ENCODE assay signal across 18 cellular contexts in genomic region chr11:79512706-79513469, GRCh38.
DNase-seq lines count a peak whose midpoint lies in the region; ATAC-seq, FAIRE-seq and TF ChIP-seq lines count a peak whose summit lies in the region.
"Had no signal": no experiment of that assay in that cellular context is flagged by ENCODE, and none has a peak within 500 bp of the region (broad histone marks: within the 10 kb centered on the region; RNA-seq: fewer than 3 reads in every experiment).

No MANE protein-coding gene starts in this region.

- no peaks in the 10 kb centered on the region for H4K20me1 ChIP-seq in GM12878 (ENCODE audit: control insufficient read depth, insufficient read depth)

- H3K79me2 ChIP-seq in GM12878 (ENCODE audit: control insufficient read depth, insufficient read depth, low read length), result no peaks in the 10 kb centered on the region

- no peaks in the 10 kb centered on the region for H3K36me3 ChIP-seq in BE2C
- no peaks in the 10 kb centered on the region for H3K36me3 ChIP-seq in GM12878 (ENCODE audit: control insufficient read depth in 2 of 2, insufficient read depth in 2 of 2, low read length in 1 of 2)

- H3K9ac ChIP-seq in GM12878 (ENCODE audit: control insufficient read depth, insufficient read depth, low read length), result no peak overlapping the region

- peaks cover 13% of the 10 kb centered on the region for H3K9me3 Mint-ChIP-seq in nephron progenitor cell

- CTCF ChIA-PET in GM12878 (lab: Yijun Ruan, JAX), result interaction anchor here (1.2 kb wide), 1 partner anchor 88 kb away, joined by 3 read pairs; no protein-coding TSS in a partner anchor

- H3K9me3 ChIP-seq in BE2C (no peaks in the 10 kb centered on the region), GM12878 (replicated peaks; ENCODE audit: control insufficient read depth, insufficient read depth, low read length) (no peaks in the 10 kb centered on the region)

- RAD21 ChIA-PET in GM12878 (lab: Charles Lee; ENCODE audit: unreplicated experiment), result no interaction called here

- H3K27ac Mint-ChIP-seq in nephron progenitor cell, result peak overlapping the region; percentile 50
- H3K27ac Mint-ChIP-seq: T-helper 17 cell had no signal

- no peak overlapping the region for H2AFZ ChIP-seq in GM12878 (ENCODE audit: control insufficient read depth, low read depth, low read length)

- H3K4me1 Mint-ChIP-seq in nephron progenitor cell, result peaks cover 56% of the 10 kb centered on the region
- H3K4me1 Mint-ChIP-seq: T-helper 17 cell had no signal

- POLR2A ChIA-PET in GM12878 (lab: Charles Lee), result no interaction called here

- H3K4me3 ChIP-seq in BE2C (ENCODE audit: low read depth, low read length) (no peak overlapping the region), GM12878 (no peak overlapping the region)

- H3K27me3 ChIP-seq in BE2C (no peaks in the 10 kb centered on the region), GM12878 (replicated peaks in 1 of 2; ENCODE audit: control insufficient read depth in 2 of 2, insufficient read depth in 2 of 2, low read length in 1 of 2) (peaks cover 0 to 1% of the 10 kb centered on the region in 2 experiments; a peak in 2 of 4 replicates)

- BruUV-seq in GM12878 (replicated peaks; lab: Mats Ljungman, UMichigan), result no TSS peak

- H3K4me1 ChIP-seq in BE2C (peaks cover 13% of the 10 kb centered on the region), GM12878 (ENCODE audit: control insufficient read depth, insufficient read depth, low read length) (no peaks in the 10 kb centered on the region)

- in situ Hi-C loops in GM12878 (cut with MboI), result no loop called here

- intact Hi-C loops in GM12878 (cut with micrococcal nuclease; ENCODE audit: unreplicated experiment), result no loop called here

- no peak overlapping the region for H3K27ac ChIP-seq in GM12878 (ENCODE audit: control insufficient read depth, insufficient read depth)

- no peak for TF ChIP-seq EP300 in GM12878 (IDR thresholded peaks at IDR 0.05; ENCODE audit: borderline replicate concordance in 1 of 2, control insufficient read depth in 1 of 2, low read depth in 2 of 2, low read length in 2 of 2)

- TF ChIP-seq POLR2A in GM12878 (IDR thresholded peaks at IDR 0.05; ENCODE audit: low read depth, low read length), result no peak

- FAIRE-seq in GM12878 (lab: Jason Lieb, UNC), result no peak
- FAIRE-seq: G401.6, HepG2, RCC 7860 had no signal

- peaks cover 7% of the 10 kb centered on the region for H3K27me3 Mint-ChIP-seq in nephron progenitor cell (ENCODE audit: low read depth, poor library complexity)
- H3K27me3 Mint-ChIP-seq: T-helper 17 cell had no signal

- TF ChIP-seq RAD21 in GM12878 (IDR thresholded peaks at IDR 0.05; ENCODE audit: insufficient read depth, low read depth, low read length), result no peak

- ATAC-seq in GM12878 (peak; percentile 42), GM18511 (IDR thresholded peaks at IDR 0.05; ENCODE audit: unreplicated experiment) (no peak)
- ATAC-seq: HepG2, T-helper 17 cell had no signal

- SMC1A ChIA-PET in GM12878 (lab: Charles Lee; ENCODE audit: uncharacterized antibody, unreplicated experiment), result interaction anchor here (0.7 kb wide), 1 partner anchor 521 kb away, joined by 3 read pairs; no protein-coding TSS in a partner anchor

- DNase-seq in BE2C (peak; percentile 73), DMS53 treated with DMSO at 0.1 percent for 48 hours (lab: John Stamatoyannopoulos, UW; ENCODE audit: unreplicated experiment) (peak; percentile 56), GM12878 (ENCODE audit: low read depth, low spot score) (no peak), nephron progenitor cell (no peak), retina (no peak), SW480 (ENCODE audit: low spot score) (no peak)
- DNase-seq: C1 segment of cervical spinal cord, KBM-7, NCI-H1694 treated with DMSO at 0.1 percent for 48 hours, NCI-H2107, NCI-H446, NCI-H526 treated with DMSO at 0.1 percent for 48 hours, SIG-M5, T-helper 17 cell had no signal

- H3K4me2 ChIP-seq in GM12878 (ENCODE audit: control insufficient read depth, insufficient read depth), result no peak overlapping the region

- no peak overlapping the region for H3K4me3 Mint-ChIP-seq in nephron progenitor cell
- H3K4me3 Mint-ChIP-seq: T-helper 17 cell had no signal

- 1% methylated on average over 4 of the region's 4 CpGs for WGBS in GM12878 (ENCODE audit: insufficient coverage, insufficient replicate concordance, low lambda C conversion rate, missing lambda C conversion rate)

- TF ChIP-seq CTCF in BE2C (IDR thresholded peaks at IDR 0.05; ENCODE audit: low read depth, low read length) (0 out of 2 replicates have a peak, but pooled peaks have one; percentile 3), GM12878 (IDR thresholded peaks at IDR 0.05 in 2 of 3, conservative IDR thresholded peaks at IDR 0.05 in 1 of 3; ENCODE audit: control insufficient read depth in 2 of 3, extremely low read depth in 1 of 3, insufficient read depth in 1 of 3, low read depth in 3 of 3, low read length in 3 of 3) (no peak), nephron progenitor cell (IDR thresholded peaks at IDR 0.05) (no peak)

- H3K36me3 Mint-ChIP-seq in nephron progenitor cell (ENCODE audit: low read depth), result no peaks in the 10 kb centered on the region

TF ChIP-seq in GM12878, 131 proteins besides CTCF, POLR2A, EP300 and RAD21:
- TF ChIP-seq NR2C1 (IDR thresholded peaks at IDR 0.05), result no peak
- TF ChIP-seq RBBP5 (conservative IDR thresholded peaks at IDR 0.05), result no peak
- no peak for TF ChIP-seq ATF2 (IDR thresholded peaks at IDR 0.05; ENCODE audit: low read length)

Comparison
In these comparisons a context has a peak if more than half of its experiments do, and no peak if none do; other contexts are left out.
1. DNase-seq: peak in BE2C (single experiment) and DMS53 treated with DMSO at 0.1 percent for 48 hours (single experiment); none in GM12878 (single experiment), nephron progenitor cell (single experiment), retina (single experiment) and SW480 (single experiment).